In the genomic region with DNA sequence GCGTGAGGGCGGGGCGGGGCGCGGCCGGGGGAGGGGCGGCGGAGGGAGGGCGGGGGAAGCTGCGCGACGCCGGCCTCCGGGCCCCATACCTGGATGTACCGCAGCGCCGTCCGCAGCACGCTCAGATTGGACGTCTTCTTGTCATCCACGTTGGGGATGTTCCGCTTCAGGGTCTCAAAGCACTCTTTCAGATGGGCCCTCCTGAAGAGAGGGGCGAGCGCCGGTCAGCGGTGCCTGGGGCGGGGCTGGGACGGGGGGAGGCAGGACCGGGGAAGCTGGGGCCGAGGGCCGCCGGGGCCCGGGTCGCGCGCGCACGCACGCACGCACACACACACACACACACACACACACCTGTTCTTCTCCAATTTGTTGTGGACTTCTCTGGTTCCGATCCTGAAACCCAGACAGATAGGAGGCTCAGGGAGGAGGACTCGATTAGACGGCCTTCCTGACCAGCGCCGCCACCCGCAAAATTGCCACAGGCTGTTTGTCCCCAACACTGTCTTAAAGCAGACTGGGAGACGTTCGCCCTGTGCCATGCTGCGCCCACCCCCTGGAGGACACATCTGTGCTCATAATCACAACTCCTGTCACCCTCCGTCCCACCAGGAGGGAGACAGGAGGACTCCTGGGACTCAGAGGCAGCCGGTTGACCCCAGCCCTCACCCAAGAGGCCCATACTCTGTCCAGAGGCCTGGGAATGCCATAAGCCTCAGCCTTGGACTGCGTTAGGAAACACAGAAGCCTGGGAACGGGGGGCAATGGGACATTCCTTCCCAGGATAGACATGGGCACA, we compare ENCODE assay signal across 8 cellular contexts. TPM values are rescaled to one million over a fixed set of nuclear protein-coding genes. Genes with fewer than 3 reads are reported as not detected.
DNase-seq lines count a peak whose midpoint lies in the region; ATAC-seq and TF ChIP-seq lines count a peak whose summit lies in the region.

No MANE protein-coding gene starts in this region.

- H3K27ac ChIP-seq in cardiac muscle cell (peak overlapping the region; percentile 98), mesodermal cell (ENCODE audit: low read depth, low read length, severe bottlenecking) (peak overlapping the region; percentile 99), uterus (peak overlapping the region; percentile 99 to 100)

- ATAC-seq in left cardiac atrium, result no peak
- no peak for ATAC-seq in GM19035 (IDR thresholded peaks at IDR 0.05; ENCODE audit: unreplicated experiment)
- no peak for ATAC-seq in GM21825 (IDR thresholded peaks at IDR 0.05; ENCODE audit: unreplicated experiment)

- peaks cover 31% of the 10 kb centered on the region for H3K4me1 Mint-ChIP-seq in MCF 10A (ENCODE audit: insufficient read depth, unreplicated experiment)

- CTCF ChIA-PET in MCF 10A (lab: Yijun Ruan, JAX), result interaction anchor here (1.0 to 3.0 kb wide), 2 partner anchors 11 to 22 kb away, joined by 6 to 29 read pairs; no protein-coding TSS in a partner anchor

- BruUV-seq in MCF 10A (replicated peaks; lab: Mats Ljungman, UMichigan), result no TSS peak

- in situ Hi-C loops in KBM-7 (cut with MboI; ENCODE audit: low pct_unique_long_range_greater_than_20kb, low sequenced_read_pairs), result no loop called here

- H3K27me3 Mint-ChIP-seq in MCF 10A (ENCODE audit: insufficient read depth, unreplicated experiment), result no peaks in the 10 kb centered on the region

- H3K9me3 ChIP-seq in cardiac muscle cell (ENCODE audit: low read depth) (no peaks in the 10 kb centered on the region), mesodermal cell (ENCODE audit: control insufficient read depth, low read length) (no peaks in the 10 kb centered on the region), uterus (no peaks in the 10 kb centered on the region)

- H3K27me3 ChIP-seq in cardiac muscle cell (no peaks in the 10 kb centered on the region), uterus (no peaks in the 10 kb centered on the region)

- TF ChIP-seq POLR2A in uterus (IDR thresholded peaks at IDR 0.05), result no peak

- POLR2A ChIA-PET in MCF 10A (lab: Yijun Ruan, JAX), result interaction anchor here (0.6 to 5.2 kb wide), 9 partner anchors 8 to 171 kb away, joined by 3 to 77 read pairs (median 5); partner anchors contain the start of gene TSR1

- H3K36me3 Mint-ChIP-seq in MCF 10A (ENCODE audit: insufficient read depth, unreplicated experiment), result peaks cover 20% of the 10 kb centered on the region

- intact Hi-C loops in left cardiac atrium (cut with DNase I), result no loop called here
- intact Hi-C loops in MCF 10A (cut with micrococcal nuclease), result loop anchor here (1.0 kb wide), 1 partner anchor 7 kb away; the partner anchor contains the start of gene MNT
- intact Hi-C loops in uterus (cut with DNase I; ENCODE audit: low total_unique reads), result no loop called here

- H3K9me3 Mint-ChIP-seq in MCF 10A (ENCODE audit: unreplicated experiment), result no peaks in the 10 kb centered on the region

- DNase-seq in cardiac muscle cell (ENCODE audit: low read depth in 1 of 2, low spot score in 1 of 2), result no peak
- no peak for DNase-seq in left cardiac atrium
- DNase-seq in MCF 10A (ENCODE audit: unreplicated experiment), result no peak
- DNase-seq in uterus, result no peak
- no peak for DNase-seq in KBM-7

- peaks cover 50% of the 10 kb centered on the region for H3K4me1 ChIP-seq in cardiac muscle cell (ENCODE audit: low read depth)
- H3K4me1 ChIP-seq in mesodermal cell (ENCODE audit: control insufficient read depth, insufficient read depth, low read length, poor library complexity, severe bottlenecking), result peaks cover 51% of the 10 kb centered on the region
- peaks cover 28 to 62% of the 10 kb centered on the region in 2 donors for H3K4me1 ChIP-seq in uterus

- H3K4me3 Mint-ChIP-seq in MCF 10A (ENCODE audit: unreplicated experiment), result peak overlapping the region; percentile 71

- H3K36me3 ChIP-seq in cardiac muscle cell (no peaks in the 10 kb centered on the region), mesodermal cell (ENCODE audit: control insufficient read depth, insufficient read depth, low read length) (peaks cover 4% of the 10 kb centered on the region), uterus (no peaks in the 10 kb centered on the region)

- WGBS in mesodermal cell (ENCODE audit: insufficient coverage in 2 of 2), 2 experiments, result 31 to 54% methylated on average over 21 to 37 of the region's 53 CpGs

- no peak overlapping the region for H3K27ac Mint-ChIP-seq in MCF 10A (ENCODE audit: low read depth, unreplicated experiment)

- H3K4me3 ChIP-seq in cardiac muscle cell, result peak overlapping the region; percentile 62
- H3K4me3 ChIP-seq in mesodermal cell (ENCODE audit: extremely low read depth, insufficient read depth, low read length, poor library complexity, severe bottlenecking), result peak overlapping the region; percentile 16
- peak overlapping the region; percentile 64 to 82 for H3K4me3 ChIP-seq in uterus

- TF ChIP-seq CTCF in cardiac muscle cell (IDR thresholded peaks at IDR 0.05; ENCODE audit: low read depth, low read length) (no peak), MCF 10A (IDR thresholded peaks at IDR 0.05; ENCODE audit: unreplicated experiment) (no peak), uterus (IDR thresholded peaks at IDR 0.05) (no peak)

RNA-seq across cellular contexts. Expression of gene MNT, which starts 6.7 kb away (rescaled TPM):
- total RNA-seq in cardiac muscle cell, result 15.8 and 17.4 TPM in 2 replicates
- polyA plus RNA-seq in cardiac muscle cell, result 7.1 and 7.3 TPM in 2 replicates
- total RNA-seq in left cardiac atrium, result 10 to 100 TPM; 11.2 to 12.7 TPM
- 25.5 and 32.5 TPM in 2 replicates for total RNA-seq in MCF 10A (2022)
- polyA plus RNA-seq in mesodermal cell (2013, experiment 1 of 2), result 15.3 TPM
- polyA plus RNA-seq in mesodermal cell (2013, experiment 2 of 2), result 12.7 TPM
- total RNA-seq in uterus, result 10 to 100 TPM in 1 of 4 donors, 1 to 10 TPM in 3; 1.8 to 32.6 (median 7.8) TPM

RNA-seq across cellular contexts. Expression of gene SGSM2, which starts 56.9 kb away (rescaled TPM):
- total RNA-seq in cardiac muscle cell (93.3 and 106 TPM in 2 replicates), left cardiac atrium (10 to 100 TPM; 30.7 to 35.5 TPM), MCF 10A (2022) (26.5 and 35.1 TPM in 2 replicates), uterus (10 to 100 TPM; 13.2 to 77.5 (median 51.2) TPM)
- 99.3 and 107 TPM in 2 replicates for polyA plus RNA-seq in cardiac muscle cell
- polyA plus RNA-seq in mesodermal cell (2013, experiment 1 of 2), result 61.0 TPM
- 56.1 TPM for polyA plus RNA-seq in mesodermal cell (2013, experiment 2 of 2)

RNA-seq across cellular contexts. Expression of gene TSR1, which starts 57.9 kb away (rescaled TPM):
- total RNA-seq in cardiac muscle cell (47.1 and 52.6 TPM in 2 replicates), left cardiac atrium (10 to 100 TPM; 15.9 to 25.3 TPM), MCF 10A (2022) (44.3 and 61.5 TPM in 2 replicates), uterus (10 to 100 TPM in 3 of 4 donors, 1 to 10 TPM in 1; 2.1 to 43.3 (median 23.5) TPM)
- 34.0 and 43.1 TPM in 2 replicates for polyA plus RNA-seq in cardiac muscle cell
- polyA plus RNA-seq in mesodermal cell (2013, experiment 1 of 2), result 31.3 TPM
- polyA plus RNA-seq in mesodermal cell (2013, experiment 2 of 2), result 24.1 TPM

Comparison
In these comparisons a context has a peak if more than half of its experiments do, and no peak if none do; other contexts are left out.
1. H3K4me3 ChIP-seq: peak in every context shown above with its lines; median percentile 73 in uterus; 62 in cardiac muscle cell; 16 in mesodermal cell.